Comparison of ENCODE assay signal across 35 cellular contexts in the genomic region with DNA sequence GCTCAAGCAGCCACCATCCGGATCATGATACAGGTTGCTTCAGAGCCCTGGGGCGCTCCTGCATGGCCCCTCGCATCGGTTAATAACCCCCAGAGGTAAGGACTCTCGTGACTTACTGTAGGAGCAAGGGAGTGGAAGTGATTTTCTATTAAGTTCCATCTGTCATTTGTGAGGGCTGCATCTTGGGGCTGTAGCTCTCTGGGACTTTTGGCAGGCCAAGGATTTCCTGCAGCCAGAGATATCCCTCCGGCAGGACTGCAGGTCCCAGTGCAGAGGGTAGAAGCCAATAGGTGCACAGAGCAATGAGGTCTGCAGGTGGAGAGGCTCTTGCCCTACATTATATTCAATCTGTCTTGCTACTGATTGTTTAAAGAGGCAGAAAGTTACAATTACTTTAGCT.
"Had no signal": no experiment of that assay in that cellular context is flagged by ENCODE, and none has a peak within 500 bp of the region (broad histone marks: within the 10 kb centered on the region; RNA-seq: fewer than 3 reads in every experiment).

No MANE protein-coding gene starts in this region.

- H3K27ac ChIP-seq: ascending aorta, cardiac muscle cell, VCaP had no signal

- H3K4me3 ChIP-seq: ascending aorta, cardiac muscle cell had no signal

- H3K27me3 ChIP-seq: ascending aorta, cardiac muscle cell had no signal

- H3K4me1 Mint-ChIP-seq: activated B cell treated with CpG ODN at 0.5 μM for 24 hours; activated naive CD4-positive, alpha-beta T cell treated with anti-CD3 and anti-CD28 coated beads, Interleukin-2, amount 50 U/mL, for 24 hours; activated naive CD8-positive, alpha-beta T cell treated with anti-CD3 and anti-CD28 coated beads, Interleukin-2, amount 10 ng/mL, durations not matched to agents 7 days and 5 days; activated naive CD8-positive, alpha-beta T cell treated with anti-CD3 and anti-CD28 coated beads, Interleukin-2, amount 50 U/mL, for 24 hours; activated T-helper 17 cell treated with anti-CD3 and anti-CD28 coated beads, Interleukin-2, amount 50 U/mL, for 72 hours; brain had no signal

- H3K9me3 Mint-ChIP-seq: activated B cell treated with CpG ODN at 0.5 μM for 24 hours; activated CD4-positive, alpha-beta memory T cell treated with anti-CD3 and anti-CD28 coated beads for 36 hours; activated CD8-positive, alpha-beta T cell treated with anti-CD3 and anti-CD28 coated beads for 36 hours; activated naive CD4-positive, alpha-beta T cell treated with anti-CD3 and anti-CD28 coated beads for 36 hours; activated naive CD4-positive, alpha-beta T cell treated with anti-CD3 and anti-CD28 coated beads, Interleukin-2, amount 50 U/mL, for 24 hours; activated naive CD8-positive, alpha-beta T cell treated with anti-CD3 and anti-CD28 coated beads, Interleukin-2, amount 10 ng/mL, durations not matched to agents 7 days and 5 days; activated naive CD8-positive, alpha-beta T cell treated with anti-CD3 and anti-CD28 coated beads, Interleukin-2, amount 50 U/mL, for 24 hours; activated T-cell treated with anti-CD3 and anti-CD28 coated beads, Interleukin-2, amount 50 U/mL, for 4 hours; activated T-cell treated with anti-CD3 and anti-CD28 coated beads, Interleukin-2, amount 50 U/mL, for 72 hours; activated T-helper 1 cell treated with anti-CD3 and anti-CD28 coated beads, Interleukin-12 subunit alpha, Interleukin-12 subunit beta, Interleukin-2, Interleukin-4 antibody, amounts not matched to agents 30 ng/mL and 10 ng/mL and 1 ng/mL, durations not matched to agents 14 hours and 24 hours and 36 hours; brain had no signal

- H3K36me3 Mint-ChIP-seq: activated CD4-positive, alpha-beta memory T cell treated with anti-CD3 and anti-CD28 coated beads for 36 hours; activated naive CD4-positive, alpha-beta T cell treated with anti-CD3 and anti-CD28 coated beads, Interleukin-2, amount 50 U/mL, for 24 hours; activated naive CD8-positive, alpha-beta T cell; activated naive CD8-positive, alpha-beta T cell treated with anti-CD3 and anti-CD28 coated beads, Interleukin-2, amount 10 ng/mL, durations not matched to agents 7 days and 5 days; brain had no signal

- ATAC-seq: activated CD8-positive, alpha-beta T cell treated with anti-CD3 and anti-CD28 coated beads for 36 hours; activated naive CD8-positive, alpha-beta T cell treated with anti-CD3 and anti-CD28 coated beads, Interleukin-2, amount 50 U/mL, for 24 hours; activated T-cell treated with anti-CD3 and anti-CD28 coated beads, Interleukin-2, amount 50 U/mL, for 4 hours; activated T-cell treated with anti-CD3 and anti-CD28 coated beads, Interleukin-2, amount 50 U/mL, for 72 hours; activated T-helper 17 cell treated with anti-CD3 and anti-CD28 coated beads, Interleukin-2, amount 50 U/mL, for 72 hours had no signal

- H3K36me3 ChIP-seq: ascending aorta, cardiac muscle cell had no signal

- H3K4me1 ChIP-seq: ascending aorta had no signal

- H3K27me3 Mint-ChIP-seq: activated CD4-positive, alpha-beta memory T cell treated with anti-CD3 and anti-CD28 coated beads for 36 hours; activated CD8-positive, alpha-beta T cell treated with anti-CD3 and anti-CD28 coated beads for 36 hours; activated naive CD4-positive, alpha-beta T cell treated with anti-CD3 and anti-CD28 coated beads, Interleukin-2, amount 50 U/mL, for 24 hours; activated naive CD8-positive, alpha-beta T cell; activated naive CD8-positive, alpha-beta T cell treated with anti-CD3 and anti-CD28 coated beads, Interleukin-2, amount 10 ng/mL, durations not matched to agents 7 days and 5 days; activated naive CD8-positive, alpha-beta T cell treated with anti-CD3 and anti-CD28 coated beads, Interleukin-2, amount 50 U/mL, for 24 hours; brain had no signal

- H3K27ac Mint-ChIP-seq: activated B cell treated with CpG ODN at 0.5 μM for 24 hours; activated CD4-positive, alpha-beta memory T cell treated with anti-CD3 and anti-CD28 coated beads for 36 hours; activated CD8-positive, alpha-beta T cell treated with anti-CD3 and anti-CD28 coated beads for 36 hours; activated naive CD4-positive, alpha-beta T cell treated with anti-CD3 and anti-CD28 coated beads for 36 hours; activated naive CD8-positive, alpha-beta T cell; activated naive CD8-positive, alpha-beta T cell treated with anti-CD3 and anti-CD28 coated beads, Interleukin-2, amount 10 ng/mL, durations not matched to agents 7 days and 5 days; activated naive CD8-positive, alpha-beta T cell treated with anti-CD3 and anti-CD28 coated beads, Interleukin-2, amount 50 U/mL, for 24 hours; activated T-cell treated with anti-CD3 and anti-CD28 coated beads, Interleukin-2, amount 50 U/mL, for 72 hours; activated T-helper 1 cell treated with anti-CD3 and anti-CD28 coated beads, Interleukin-12 subunit alpha, Interleukin-12 subunit beta, Interleukin-2, Interleukin-4 antibody, amounts not matched to agents 30 ng/mL and 10 ng/mL and 1 ng/mL, durations not matched to agents 14 hours and 24 hours and 36 hours; activated T-helper 17 cell treated with anti-CD3 and anti-CD28 coated beads, Interleukin-2, amount 50 U/mL, for 72 hours; brain; T-helper 1 cell treated with Interleukin-12 subunit alpha and Interleukin-12 subunit beta and Interleukin-4 antibody, amounts not matched to agents 30 μg/mL and 1 μg/mL, for 36 hours; T-helper 2 cell treated with Interferon-gamma antibody and Interleukin-4, amounts not matched to agents 5 μg/mL and 100 μg/mL, for 36 hours had no signal

- H3K9me3 ChIP-seq: ascending aorta had no signal

- DNase-seq: activated B cell treated with CpG ODN at 0.5 μM for 24 hours; activated CD4-positive, alpha-beta memory T cell treated with anti-CD3 and anti-CD28 coated beads for 36 hours; activated CD4-positive, alpha-beta T cell treated with anti-CD3 and anti-CD28 coated beads for 4 hours; activated CD4-positive, alpha-beta T cell treated with anti-CD3 and anti-CD28 coated beads, Interleukin-2, amount 50 U/mL, for 1 hour; activated CD4-positive, alpha-beta T cell treated with anti-CD3 and anti-CD28 coated beads, Interleukin-2, amount 50 U/mL, for 4 hours; activated CD4-positive, CD25-positive, alpha-beta regulatory T cell treated with anti-CD3 and anti-CD28 coated beads, Interleukin-2, amount 50 U/mL, for 72 hours; activated CD8-positive, alpha-beta memory T cell treated with anti-CD3 and anti-CD28 coated beads, Interleukin-2, amount 50 U/mL, for 4 hours; activated CD8-positive, alpha-beta T cell treated with anti-CD3 and anti-CD28 coated beads for 36 hours; activated effector memory CD4-positive, alpha-beta T cell treated with anti-CD3 and anti-CD28 coated beads, Interleukin-2, amount 50 U/mL, for 16 hours; activated gamma-delta T cell treated with Interleukin-2 at 50 U/mL for 16 hours; activated naive CD4-positive, alpha-beta T cell; activated naive CD4-positive, alpha-beta T cell treated with anti-CD3 and anti-CD28 coated beads for 36 hours; activated naive CD8-positive, alpha-beta T cell treated with anti-CD3 and anti-CD28 coated beads, Interleukin-2, amount 10 ng/mL, durations not matched to agents 7 days and 5 days; activated naive CD8-positive, alpha-beta T cell treated with anti-CD3 and anti-CD28 coated beads, Interleukin-2, amount 50 U/mL, for 24 hours; activated T-cell treated with anti-CD3 and anti-CD28 coated beads for 4 hours; activated T-cell treated with anti-CD3 and anti-CD28 coated beads, Interleukin-2, amount 50 U/mL, for 1 hour; activated T-cell treated with anti-CD3 and anti-CD28 coated beads, Interleukin-2, amount 50 U/mL, for 4 hours; activated T-cell treated with anti-CD3 and anti-CD28 coated beads, Interleukin-2, amount 50 U/mL, for 72 hours; amygdala; anterior cingulate cortex; central memory CD4-positive, alpha-beta T cell; cerebellar nuclear complex; T-helper 1 cell; T-helper 2 cell; T-helper 9 cell had no signal

- H3K4me3 Mint-ChIP-seq: activated B cell treated with CpG ODN at 0.5 μM for 24 hours; activated CD4-positive, alpha-beta memory T cell treated with anti-CD3 and anti-CD28 coated beads for 36 hours; activated CD8-positive, alpha-beta T cell treated with anti-CD3 and anti-CD28 coated beads for 36 hours; activated naive CD4-positive, alpha-beta T cell treated with anti-CD3 and anti-CD28 coated beads for 36 hours; activated naive CD4-positive, alpha-beta T cell treated with anti-CD3 and anti-CD28 coated beads, Interleukin-2, amount 50 U/mL, for 24 hours; activated naive CD8-positive, alpha-beta T cell; activated naive CD8-positive, alpha-beta T cell treated with anti-CD3 and anti-CD28 coated beads, Interleukin-2, amount 10 ng/mL, durations not matched to agents 7 days and 5 days; activated naive CD8-positive, alpha-beta T cell treated with anti-CD3 and anti-CD28 coated beads, Interleukin-2, amount 50 U/mL, for 24 hours; activated T-cell treated with anti-CD3 and anti-CD28 coated beads, Interleukin-2, amount 50 U/mL, for 4 hours; activated T-cell treated with anti-CD3 and anti-CD28 coated beads, Interleukin-2, amount 50 U/mL, for 72 hours; activated T-helper 1 cell treated with anti-CD3 and anti-CD28 coated beads, Interleukin-12 subunit alpha, Interleukin-12 subunit beta, Interleukin-2, Interleukin-4 antibody, amounts not matched to agents 30 ng/mL and 10 ng/mL and 1 ng/mL, durations not matched to agents 14 hours and 24 hours and 36 hours; activated T-helper 17 cell treated with anti-CD3 and anti-CD28 coated beads, Interleukin-2, amount 50 U/mL, for 72 hours; brain; T-helper 1 cell treated with Interleukin-12 subunit alpha and Interleukin-12 subunit beta and Interleukin-4 antibody, amounts not matched to agents 30 μg/mL and 1 μg/mL, for 36 hours; T-helper 2 cell treated with Interferon-gamma antibody and Interleukin-4, amounts not matched to agents 5 μg/mL and 100 μg/mL, for 36 hours had no signal
